In the genomic region with DNA sequence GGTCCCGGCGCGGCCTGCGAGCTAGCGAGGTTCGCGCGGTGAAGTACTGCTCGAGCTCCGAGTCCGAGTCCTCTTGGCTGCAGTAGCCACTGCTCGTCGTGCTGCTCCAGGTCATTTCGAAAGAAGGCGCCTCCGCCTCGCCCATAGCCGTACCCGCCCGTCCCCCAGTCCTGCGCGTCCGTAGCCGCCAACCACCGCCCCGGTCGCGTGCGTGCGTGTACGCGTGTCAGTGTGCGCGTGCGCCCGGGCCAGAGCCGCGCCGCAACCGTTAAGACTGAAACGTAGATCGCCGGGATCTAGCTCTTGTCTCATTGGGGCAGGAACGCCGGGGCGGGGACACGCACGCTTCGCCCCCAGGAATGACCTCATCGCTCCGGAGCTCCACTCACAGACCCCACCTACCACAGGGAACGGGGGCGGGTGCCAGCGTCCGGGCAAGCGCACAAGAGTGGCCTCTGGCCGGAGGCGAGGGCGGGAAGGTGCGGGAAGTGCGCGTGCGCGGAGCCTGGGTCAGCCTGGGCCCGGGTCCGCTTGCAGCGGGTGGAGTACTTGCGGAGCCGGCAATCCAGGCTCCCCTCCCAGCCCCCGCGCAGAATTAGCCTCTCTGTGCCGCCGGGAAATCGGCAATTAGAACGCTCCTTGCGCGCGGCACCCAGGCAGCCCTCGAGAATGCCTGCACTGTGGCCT, we compare ENCODE assay signal across 1 cellular context.
TF ChIP-seq lines count a peak whose summit lies in the region.

No MANE protein-coding gene starts in this region.

TF ChIP-seq in WTC11, 78 proteins besides CTCF, POLR2A, EP300 and RAD21 (continued from another document and continues in another):
- TF ChIP-seq, protein P1, sequence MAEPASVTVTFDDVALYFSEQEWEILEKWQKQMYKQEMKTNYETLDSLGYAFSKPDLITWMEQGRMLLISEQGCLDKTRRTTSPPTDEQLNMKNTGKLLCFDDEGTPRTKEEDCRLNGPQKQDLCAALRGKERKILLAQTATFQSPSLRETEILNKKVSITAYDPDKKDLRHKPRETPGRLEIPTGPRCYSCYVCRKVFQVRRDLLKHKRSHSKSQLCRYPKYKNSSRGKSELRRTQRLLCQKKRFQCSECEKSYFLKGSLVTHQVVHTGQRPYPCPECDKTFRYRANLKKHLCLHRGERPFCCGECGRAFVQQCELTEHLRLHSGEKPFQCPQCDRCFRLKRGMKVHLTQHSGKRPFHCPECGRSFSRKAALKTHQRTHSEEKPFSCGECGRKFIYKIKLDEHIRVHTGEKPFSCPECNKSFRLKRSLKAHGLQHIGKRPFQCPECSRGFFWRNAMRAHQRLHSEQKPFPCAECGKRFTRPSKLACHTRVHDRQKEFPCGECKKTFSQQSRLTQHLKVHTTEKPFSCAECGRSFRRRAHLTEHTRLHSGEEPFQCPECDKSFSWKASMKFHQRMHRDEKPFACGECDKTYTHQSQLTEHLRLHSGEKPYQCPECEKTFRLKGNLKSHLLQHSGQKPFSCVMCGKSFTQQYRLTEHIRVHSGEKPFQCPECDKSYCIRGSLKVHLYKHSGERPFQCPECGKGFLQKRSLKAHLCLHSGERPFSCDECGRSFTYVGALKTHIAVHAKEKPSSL (CRISPR knock-in tag; conservative IDR thresholded peaks at IDR 0.05): no peak
- TF ChIP-seq, protein P2, sequence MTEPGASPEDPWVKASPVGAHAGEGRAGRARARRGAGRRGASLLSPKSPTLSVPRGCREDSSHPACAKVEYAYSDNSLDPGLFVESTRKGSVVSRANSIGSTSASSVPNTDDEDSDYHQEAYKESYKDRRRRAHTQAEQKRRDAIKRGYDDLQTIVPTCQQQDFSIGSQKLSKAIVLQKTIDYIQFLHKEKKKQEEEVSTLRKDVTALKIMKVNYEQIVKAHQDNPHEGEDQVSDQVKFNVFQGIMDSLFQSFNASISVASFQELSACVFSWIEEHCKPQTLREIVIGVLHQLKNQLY (CRISPR knock-in tag; IDR thresholded peaks at IDR 0.05): no peak
- TF ChIP-seq, protein P3, sequence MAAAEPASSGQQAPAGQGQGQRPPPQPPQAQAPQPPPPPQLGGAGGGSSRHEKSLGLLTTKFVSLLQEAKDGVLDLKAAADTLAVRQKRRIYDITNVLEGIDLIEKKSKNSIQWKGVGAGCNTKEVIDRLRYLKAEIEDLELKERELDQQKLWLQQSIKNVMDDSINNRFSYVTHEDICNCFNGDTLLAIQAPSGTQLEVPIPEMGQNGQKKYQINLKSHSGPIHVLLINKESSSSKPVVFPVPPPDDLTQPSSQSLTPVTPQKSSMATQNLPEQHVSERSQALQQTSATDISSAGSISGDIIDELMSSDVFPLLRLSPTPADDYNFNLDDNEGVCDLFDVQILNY (CRISPR knock-in tag; IDR thresholded peaks at IDR 0.05): peak; percentile 64; the same call in 1 of the 2 replicates
- TF ChIP-seq EMX1 (CRISPR knock-in tag; IDR thresholded peaks at IDR 0.05) (no peak), HMGA2 (CRISPR knock-in tag; IDR thresholded peaks at IDR 0.05) (no peak), TEAD1 (CRISPR knock-in tag; IDR thresholded peaks at IDR 0.05) (peak; percentile 87; the same call in 1 of the 2 replicates), NR3C1 (CRISPR knock-in tag; conservative IDR thresholded peaks at IDR 0.05; ENCODE audit: low read depth) (no peak), JAZF1 (CRISPR knock-in tag; IDR thresholded peaks at IDR 0.05) (no peak), GTF2I (CRISPR knock-in tag; conservative IDR thresholded peaks at IDR 0.05) (no peak), ETV6 (CRISPR knock-in tag; IDR thresholded peaks at IDR 0.05) (peak; percentile 65; the same call in 1 of the 2 replicates), OVOL2 (CRISPR knock-in tag; IDR thresholded peaks at IDR 0.05; ENCODE audit: borderline replicate concordance) (no peak), NR1H2 (CRISPR knock-in tag; IDR thresholded peaks at IDR 0.05) (no peak), NFYB (CRISPR knock-in tag; conservative IDR thresholded peaks at IDR 0.05; ENCODE audit: low read depth) (peak; percentile 39), CREM (CRISPR knock-in tag; IDR thresholded peaks at IDR 0.05) (peak; percentile 69), FOXK1 (CRISPR knock-in tag; IDR thresholded peaks at IDR 0.05) (no peak), JUN (CRISPR knock-in tag; IDR thresholded peaks at IDR 0.05) (no peak), KAT7 (CRISPR knock-in tag; IDR thresholded peaks at IDR 0.05; ENCODE audit: borderline replicate concordance) (no peak; the same call in 1 of the 2 replicates), GRHL2 (CRISPR knock-in tag; IDR thresholded peaks at IDR 0.05; ENCODE audit: insufficient replicate concordance, severe bottlenecking) (no peak), ZNF121 (CRISPR knock-in tag; IDR thresholded peaks at IDR 0.05) (no peak), GABPB1 (CRISPR knock-in tag; IDR thresholded peaks at IDR 0.05) (peak; percentile 50; the same call in 1 of the 2 replicates), ZBTB21 (CRISPR knock-in tag; IDR thresholded peaks at IDR 0.05; ENCODE audit: borderline replicate concordance) (peak; percentile 81; the same call in 1 of the 2 replicates), MYBL2 (CRISPR knock-in tag; IDR thresholded peaks at IDR 0.05) (peak; percentile 98), ZNF423 (CRISPR knock-in tag; IDR thresholded peaks at IDR 0.05) (no peak), ZNF396 (CRISPR knock-in tag; IDR thresholded peaks at IDR 0.05; ENCODE audit: borderline replicate concordance) (no peak), SP1 (CRISPR knock-in tag; conservative IDR thresholded peaks at IDR 0.05) (peak; percentile 79; the same call in 1 of the 2 replicates), SOX15 (CRISPR knock-in tag; IDR thresholded peaks at IDR 0.05) (no peak), MXD4 (CRISPR knock-in tag; IDR thresholded peaks at IDR 0.05; ENCODE audit: borderline replicate concordance) (no peak), CREB1 (CRISPR knock-in tag; IDR thresholded peaks at IDR 0.05) (no peak; the same call in 1 of the 2 replicates)
- TF ChIP-seq, protein P4, sequence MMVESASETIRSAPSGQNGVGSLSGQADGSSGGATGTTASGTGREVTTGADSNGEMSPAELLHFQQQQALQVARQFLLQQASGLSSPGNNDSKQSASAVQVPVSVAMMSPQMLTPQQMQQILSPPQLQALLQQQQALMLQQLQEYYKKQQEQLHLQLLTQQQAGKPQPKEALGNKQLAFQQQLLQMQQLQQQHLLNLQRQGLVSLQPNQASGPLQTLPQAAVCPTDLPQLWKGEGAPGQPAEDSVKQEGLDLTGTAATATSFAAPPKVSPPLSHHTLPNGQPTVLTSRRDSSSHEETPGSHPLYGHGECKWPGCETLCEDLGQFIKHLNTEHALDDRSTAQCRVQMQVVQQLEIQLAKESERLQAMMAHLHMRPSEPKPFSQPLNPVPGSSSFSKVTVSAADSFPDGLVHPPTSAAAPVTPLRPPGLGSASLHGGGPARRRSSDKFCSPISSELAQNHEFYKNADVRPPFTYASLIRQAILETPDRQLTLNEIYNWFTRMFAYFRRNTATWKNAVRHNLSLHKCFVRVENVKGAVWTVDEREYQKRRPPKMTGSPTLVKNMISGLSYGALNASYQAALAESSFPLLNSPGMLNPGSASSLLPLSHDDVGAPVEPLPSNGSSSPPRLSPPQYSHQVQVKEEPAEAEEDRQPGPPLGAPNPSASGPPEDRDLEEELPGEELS (CRISPR knock-in tag; IDR thresholded peaks at IDR 0.05): peak; percentile 77
- TF ChIP-seq, protein P5, sequence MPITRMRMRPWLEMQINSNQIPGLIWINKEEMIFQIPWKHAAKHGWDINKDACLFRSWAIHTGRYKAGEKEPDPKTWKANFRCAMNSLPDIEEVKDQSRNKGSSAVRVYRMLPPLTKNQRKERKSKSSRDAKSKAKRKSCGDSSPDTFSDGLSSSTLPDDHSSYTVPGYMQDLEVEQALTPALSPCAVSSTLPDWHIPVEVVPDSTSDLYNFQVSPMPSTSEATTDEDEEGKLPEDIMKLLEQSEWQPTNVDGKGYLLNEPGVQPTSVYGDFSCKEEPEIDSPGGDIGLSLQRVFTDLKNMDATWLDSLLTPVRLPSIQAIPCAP (CRISPR knock-in tag; IDR thresholded peaks at IDR 0.05): peak; percentile 58; the same call in 1 of the 2 replicates
- TF ChIP-seq, protein P6, sequence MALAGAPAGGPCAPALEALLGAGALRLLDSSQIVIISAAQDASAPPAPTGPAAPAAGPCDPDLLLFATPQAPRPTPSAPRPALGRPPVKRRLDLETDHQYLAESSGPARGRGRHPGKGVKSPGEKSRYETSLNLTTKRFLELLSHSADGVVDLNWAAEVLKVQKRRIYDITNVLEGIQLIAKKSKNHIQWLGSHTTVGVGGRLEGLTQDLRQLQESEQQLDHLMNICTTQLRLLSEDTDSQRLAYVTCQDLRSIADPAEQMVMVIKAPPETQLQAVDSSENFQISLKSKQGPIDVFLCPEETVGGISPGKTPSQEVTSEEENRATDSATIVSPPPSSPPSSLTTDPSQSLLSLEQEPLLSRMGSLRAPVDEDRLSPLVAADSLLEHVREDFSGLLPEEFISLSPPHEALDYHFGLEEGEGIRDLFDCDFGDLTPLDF (CRISPR knock-in tag; IDR thresholded peaks at IDR 0.05): no peak
- TF ChIP-seq, protein P7, sequence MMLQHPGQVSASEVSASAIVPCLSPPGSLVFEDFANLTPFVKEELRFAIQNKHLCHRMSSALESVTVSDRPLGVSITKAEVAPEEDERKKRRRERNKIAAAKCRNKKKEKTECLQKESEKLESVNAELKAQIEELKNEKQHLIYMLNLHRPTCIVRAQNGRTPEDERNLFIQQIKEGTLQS (CRISPR knock-in tag; conservative IDR thresholded peaks at IDR 0.05): no peak
- TF ChIP-seq, protein P8, sequence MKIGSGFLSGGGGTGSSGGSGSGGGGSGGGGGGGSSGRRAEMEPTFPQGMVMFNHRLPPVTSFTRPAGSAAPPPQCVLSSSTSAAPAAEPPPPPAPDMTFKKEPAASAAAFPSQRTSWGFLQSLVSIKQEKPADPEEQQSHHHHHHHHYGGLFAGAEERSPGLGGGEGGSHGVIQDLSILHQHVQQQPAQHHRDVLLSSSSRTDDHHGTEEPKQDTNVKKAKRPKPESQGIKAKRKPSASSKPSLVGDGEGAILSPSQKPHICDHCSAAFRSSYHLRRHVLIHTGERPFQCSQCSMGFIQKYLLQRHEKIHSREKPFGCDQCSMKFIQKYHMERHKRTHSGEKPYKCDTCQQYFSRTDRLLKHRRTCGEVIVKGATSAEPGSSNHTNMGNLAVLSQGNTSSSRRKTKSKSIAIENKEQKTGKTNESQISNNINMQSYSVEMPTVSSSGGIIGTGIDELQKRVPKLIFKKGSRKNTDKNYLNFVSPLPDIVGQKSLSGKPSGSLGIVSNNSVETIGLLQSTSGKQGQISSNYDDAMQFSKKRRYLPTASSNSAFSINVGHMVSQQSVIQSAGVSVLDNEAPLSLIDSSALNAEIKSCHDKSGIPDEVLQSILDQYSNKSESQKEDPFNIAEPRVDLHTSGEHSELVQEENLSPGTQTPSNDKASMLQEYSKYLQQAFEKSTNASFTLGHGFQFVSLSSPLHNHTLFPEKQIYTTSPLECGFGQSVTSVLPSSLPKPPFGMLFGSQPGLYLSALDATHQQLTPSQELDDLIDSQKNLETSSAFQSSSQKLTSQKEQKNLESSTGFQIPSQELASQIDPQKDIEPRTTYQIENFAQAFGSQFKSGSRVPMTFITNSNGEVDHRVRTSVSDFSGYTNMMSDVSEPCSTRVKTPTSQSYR (CRISPR knock-in tag; IDR thresholded peaks at IDR 0.05): peak; percentile 56; the same call in 1 of the 2 replicates
- TF ChIP-seq, protein P9, sequence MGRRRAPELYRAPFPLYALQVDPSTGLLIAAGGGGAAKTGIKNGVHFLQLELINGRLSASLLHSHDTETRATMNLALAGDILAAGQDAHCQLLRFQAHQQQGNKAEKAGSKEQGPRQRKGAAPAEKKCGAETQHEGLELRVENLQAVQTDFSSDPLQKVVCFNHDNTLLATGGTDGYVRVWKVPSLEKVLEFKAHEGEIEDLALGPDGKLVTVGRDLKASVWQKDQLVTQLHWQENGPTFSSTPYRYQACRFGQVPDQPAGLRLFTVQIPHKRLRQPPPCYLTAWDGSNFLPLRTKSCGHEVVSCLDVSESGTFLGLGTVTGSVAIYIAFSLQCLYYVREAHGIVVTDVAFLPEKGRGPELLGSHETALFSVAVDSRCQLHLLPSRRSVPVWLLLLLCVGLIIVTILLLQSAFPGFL (CRISPR knock-in tag; IDR thresholded peaks at IDR 0.05; ENCODE audit: borderline replicate concordance): 0 out of 2 replicates have a peak, but pooled peaks have one; percentile 46
- TF ChIP-seq, protein P10, sequence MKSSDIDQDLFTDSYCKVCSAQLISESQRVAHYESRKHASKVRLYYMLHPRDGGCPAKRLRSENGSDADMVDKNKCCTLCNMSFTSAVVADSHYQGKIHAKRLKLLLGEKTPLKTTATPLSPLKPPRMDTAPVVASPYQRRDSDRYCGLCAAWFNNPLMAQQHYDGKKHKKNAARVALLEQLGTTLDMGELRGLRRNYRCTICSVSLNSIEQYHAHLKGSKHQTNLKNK (CRISPR knock-in tag; IDR thresholded peaks at IDR 0.05): no peak
- TF ChIP-seq, protein P11, sequence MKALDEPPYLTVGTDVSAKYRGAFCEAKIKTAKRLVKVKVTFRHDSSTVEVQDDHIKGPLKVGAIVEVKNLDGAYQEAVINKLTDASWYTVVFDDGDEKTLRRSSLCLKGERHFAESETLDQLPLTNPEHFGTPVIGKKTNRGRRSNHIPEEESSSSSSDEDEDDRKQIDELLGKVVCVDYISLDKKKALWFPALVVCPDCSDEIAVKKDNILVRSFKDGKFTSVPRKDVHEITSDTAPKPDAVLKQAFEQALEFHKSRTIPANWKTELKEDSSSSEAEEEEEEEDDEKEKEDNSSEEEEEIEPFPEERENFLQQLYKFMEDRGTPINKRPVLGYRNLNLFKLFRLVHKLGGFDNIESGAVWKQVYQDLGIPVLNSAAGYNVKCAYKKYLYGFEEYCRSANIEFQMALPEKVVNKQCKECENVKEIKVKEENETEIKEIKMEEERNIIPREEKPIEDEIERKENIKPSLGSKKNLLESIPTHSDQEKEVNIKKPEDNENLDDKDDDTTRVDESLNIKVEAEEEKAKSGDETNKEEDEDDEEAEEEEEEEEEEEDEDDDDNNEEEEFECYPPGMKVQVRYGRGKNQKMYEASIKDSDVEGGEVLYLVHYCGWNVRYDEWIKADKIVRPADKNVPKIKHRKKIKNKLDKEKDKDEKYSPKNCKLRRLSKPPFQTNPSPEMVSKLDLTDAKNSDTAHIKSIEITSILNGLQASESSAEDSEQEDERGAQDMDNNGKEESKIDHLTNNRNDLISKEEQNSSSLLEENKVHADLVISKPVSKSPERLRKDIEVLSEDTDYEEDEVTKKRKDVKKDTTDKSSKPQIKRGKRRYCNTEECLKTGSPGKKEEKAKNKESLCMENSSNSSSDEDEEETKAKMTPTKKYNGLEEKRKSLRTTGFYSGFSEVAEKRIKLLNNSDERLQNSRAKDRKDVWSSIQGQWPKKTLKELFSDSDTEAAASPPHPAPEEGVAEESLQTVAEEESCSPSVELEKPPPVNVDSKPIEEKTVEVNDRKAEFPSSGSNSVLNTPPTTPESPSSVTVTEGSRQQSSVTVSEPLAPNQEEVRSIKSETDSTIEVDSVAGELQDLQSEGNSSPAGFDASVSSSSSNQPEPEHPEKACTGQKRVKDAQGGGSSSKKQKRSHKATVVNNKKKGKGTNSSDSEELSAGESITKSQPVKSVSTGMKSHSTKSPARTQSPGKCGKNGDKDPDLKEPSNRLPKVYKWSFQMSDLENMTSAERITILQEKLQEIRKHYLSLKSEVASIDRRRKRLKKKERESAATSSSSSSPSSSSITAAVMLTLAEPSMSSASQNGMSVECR (CRISPR knock-in tag; IDR thresholded peaks at IDR 0.05; ENCODE audit: borderline replicate concordance): peak; percentile 92; the same call in 1 of the 2 replicates
- TF ChIP-seq, protein P12, sequence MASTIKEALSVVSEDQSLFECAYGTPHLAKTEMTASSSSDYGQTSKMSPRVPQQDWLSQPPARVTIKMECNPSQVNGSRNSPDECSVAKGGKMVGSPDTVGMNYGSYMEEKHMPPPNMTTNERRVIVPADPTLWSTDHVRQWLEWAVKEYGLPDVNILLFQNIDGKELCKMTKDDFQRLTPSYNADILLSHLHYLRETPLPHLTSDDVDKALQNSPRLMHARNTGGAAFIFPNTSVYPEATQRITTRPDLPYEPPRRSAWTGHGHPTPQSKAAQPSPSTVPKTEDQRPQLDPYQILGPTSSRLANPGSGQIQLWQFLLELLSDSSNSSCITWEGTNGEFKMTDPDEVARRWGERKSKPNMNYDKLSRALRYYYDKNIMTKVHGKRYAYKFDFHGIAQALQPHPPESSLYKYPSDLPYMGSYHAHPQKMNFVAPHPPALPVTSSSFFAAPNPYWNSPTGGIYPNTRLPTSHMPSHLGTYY (CRISPR knock-in tag; IDR thresholded peaks at IDR 0.05): no peak
